In the genomic region with DNA sequence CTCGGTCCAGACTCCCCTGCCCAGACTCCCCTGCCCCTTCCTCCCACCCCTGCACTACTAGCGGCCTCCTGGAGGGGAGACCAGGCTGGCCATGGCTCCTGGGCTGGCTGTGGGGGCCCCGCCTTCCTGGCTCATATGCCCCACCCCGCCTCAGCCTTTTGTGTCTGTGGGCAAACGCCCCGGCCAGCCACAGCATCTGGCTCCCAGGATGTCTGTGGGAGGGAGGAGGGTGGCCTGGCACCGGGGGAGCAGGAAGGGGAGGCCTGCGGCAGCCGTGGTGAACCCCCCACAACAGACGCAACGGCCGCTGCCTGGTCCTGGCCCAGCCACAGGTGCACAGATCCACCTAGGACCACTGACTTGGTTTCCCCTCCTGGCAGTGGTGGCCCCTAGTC, we compare ENCODE assay signal across 11 cellular contexts. TPM values are rescaled to one million over a fixed set of nuclear protein-coding genes. Genes with fewer than 3 reads are reported as not detected.
A peak's percentile ranks its signal among the peaks of the same experiment; 100 is the strongest.
DNase-seq lines count a peak whose midpoint lies in the region; ATAC-seq and TF ChIP-seq lines count a peak whose summit lies in the region.
"Had no signal": no experiment of that assay in that cellular context is flagged by ENCODE, and none has a peak within 500 bp of the region (broad histone marks: within the 10 kb centered on the region; RNA-seq: fewer than 3 reads in every experiment).

No MANE protein-coding gene starts in this region.

- no peak for TF ChIP-seq EP300 in gastroesophageal sphincter (IDR thresholded peaks at IDR 0.05)

- H3K27ac ChIP-seq in PC-3 (ENCODE audit: low read length): no peak overlapping the region
- peak overlapping the region in 3 of 4 donors; percentile 62 to 75 (median 72) for H3K27ac ChIP-seq in gastroesophageal sphincter

- no peak overlapping the region for H3K9ac ChIP-seq in PC-3 (ENCODE audit: low read length)

- H4K20me1 ChIP-seq in PC-3 (ENCODE audit: low read length): no peaks in the 10 kb centered on the region

- H3K27me3 ChIP-seq in PC-3 (ENCODE audit: low read length): no peaks in the 10 kb centered on the region
- H3K27me3 ChIP-seq in gastroesophageal sphincter: no peaks in the 10 kb centered on the region
- no peaks in the 10 kb centered on the region for H3K27me3 ChIP-seq in Caco-2 (replicated peaks; ENCODE audit: control insufficient read depth, insufficient read depth, low read length)

- no peak overlapping the region for H2AFZ ChIP-seq in PC-3 (ENCODE audit: low read length)

- no CpG with 5 or more reads among the region's 12 CpGs for WGBS in gastroesophageal sphincter (ENCODE audit: low coverage in 1 of 2), 2 donors

- intact Hi-C loops in PC-3 (cut with micrococcal nuclease) (no loop called here), Caco-2 (cut with micrococcal nuclease; ENCODE audit: unreplicated experiment) (no loop called here)

- no peak overlapping the region for H3K4me3 Mint-ChIP-seq in Caco-2 (ENCODE audit: unreplicated experiment)
- H3K4me3 Mint-ChIP-seq: neural crest cell had no signal

- no peak overlapping the region for H3K4me3 ChIP-seq in PC-3 (ENCODE audit: low read length)
- no peak overlapping the region for H3K4me3 ChIP-seq in gastroesophageal sphincter
- H3K4me3 ChIP-seq in Caco-2 (ENCODE audit: low read depth, low read length): no peak overlapping the region

- no peaks in the 10 kb centered on the region for H3F3A ChIP-seq in PC-3 (ENCODE audit: low read length, unreplicated experiment)

- H3K9me2 ChIP-seq in PC-3 (replicated peaks; ENCODE audit: low read length): no peaks in the 10 kb centered on the region

- no peaks in the 10 kb centered on the region for H3K36me3 Mint-ChIP-seq in Caco-2 (ENCODE audit: insufficient read depth, unreplicated experiment)
- H3K36me3 Mint-ChIP-seq: activated naive CD4-positive, alpha-beta T cell treated with anti-CD3 and anti-CD28 coated beads, Interleukin-2, amount 50 U/mL, for 72 hours had no signal

- H3K27me3 Mint-ChIP-seq in Caco-2 (ENCODE audit: insufficient read depth, unreplicated experiment): no peaks in the 10 kb centered on the region

- H3K9me3 Mint-ChIP-seq in Caco-2 (ENCODE audit: unreplicated experiment): no peaks in the 10 kb centered on the region
- H3K9me3 Mint-ChIP-seq: activated naive CD4-positive, alpha-beta T cell treated with anti-CD3 and anti-CD28 coated beads, Interleukin-2, amount 50 U/mL, for 72 hours; neural crest cell had no signal

- TF ChIP-seq POLR2A in gastroesophageal sphincter (IDR thresholded peaks at IDR 0.05): no peak

- ATAC-seq in PC-3 (peak; percentile 6; the same call in 1 of the 2 replicates), gastroesophageal sphincter (no peak)
- peak; percentile 20 for ATAC-seq in stimulated activated naive CD8-positive, alpha-beta T cell treated with anti-CD3 and anti-CD28 coated beads, Interleukin-15, Interleukin-2, amounts not matched to agents 100 U/mL and 50 U/mL, for 24 hours
- ATAC-seq: activated naive CD4-positive, alpha-beta T cell treated with anti-CD3 and anti-CD28 coated beads, Interleukin-2, amount 50 U/mL, for 72 hours had no signal

- DNase-seq in NCI-H1417 (lab: John Stamatoyannopoulos, UW): peak in 2 of 3 experiments; percentile 68 to 72
- DNase-seq in NCI-H1417 treated with DMSO at 0.1 percent for 48 hours (lab: John Stamatoyannopoulos, UW): no peak
- peak; percentile 12 for DNase-seq in PC-3
- DNase-seq in stimulated activated naive CD8-positive, alpha-beta T cell treated with anti-CD3 and anti-CD28 coated beads, Interleukin-15, Interleukin-2, amounts not matched to agents 100 U/mL and 50 U/mL, for 24 hours: no peak
- no peak for DNase-seq in NCI-H510A treated with DMSO at 0.1 percent for 48 hours (lab: John Stamatoyannopoulos, UW)
- no peak for DNase-seq in Caco-2
- DNase-seq in NK-92 (lab: John Stamatoyannopoulos, UW; ENCODE audit: unreplicated experiment): no peak
- DNase-seq: MM.1S had no signal

- H3K36me3 ChIP-seq in PC-3 (ENCODE audit: low read depth, low read length) (no peaks in the 10 kb centered on the region), gastroesophageal sphincter (peaks cover 0 to 8% of the 10 kb centered on the region in 2 donors), Caco-2 (ENCODE audit: control insufficient read depth, insufficient read depth, low read length) (no peaks in the 10 kb centered on the region)

- CTCF ChIA-PET in PC-3 (lab: Charles Lee): no interaction called here
- CTCF ChIA-PET in Caco-2 (lab: Charles Lee): no interaction called here

- TF ChIP-seq CTCF in PC-3 (conservative IDR thresholded peaks at IDR 0.05; ENCODE audit: low read depth, low read length) (no peak), gastroesophageal sphincter (IDR thresholded peaks at IDR 0.05) (no peak), Caco-2 (IDR thresholded peaks at IDR 0.05; ENCODE audit: insufficient read depth in 1 of 2, low read depth in 1 of 2, low read length in 1 of 2, severe bottlenecking in 1 of 2, unreplicated experiment in 1 of 2) (no peak)

- peaks cover 15% of the 10 kb centered on the region; the same call in 1 of the 2 replicates for H3K79me2 ChIP-seq in PC-3 (ENCODE audit: low read length)

- no peaks in the 10 kb centered on the region for H3K9me3 ChIP-seq in PC-3 (ENCODE audit: low read length)
- no peaks in the 10 kb centered on the region for H3K9me3 ChIP-seq in gastroesophageal sphincter
- no peaks in the 10 kb centered on the region for H3K9me3 ChIP-seq in Caco-2

- POLR2A ChIA-PET in PC-3 (lab: Charles Lee; ENCODE audit: unreplicated experiment) (no interaction called here), Caco-2 (lab: Charles Lee) (no interaction called here)

- no peaks in the 10 kb centered on the region for H3K4me1 Mint-ChIP-seq in Caco-2 (ENCODE audit: low read depth, unreplicated experiment)
- H3K4me1 Mint-ChIP-seq: neural crest cell had no signal

- no peak overlapping the region for H3K27ac Mint-ChIP-seq in Caco-2 (ENCODE audit: unreplicated experiment)
- H3K27ac Mint-ChIP-seq: activated naive CD4-positive, alpha-beta T cell treated with anti-CD3 and anti-CD28 coated beads, Interleukin-2, amount 50 U/mL, for 72 hours had no signal

- H3K4me1 ChIP-seq in PC-3 (ENCODE audit: insufficient read depth, low read length) (peaks cover 20% of the 10 kb centered on the region), gastroesophageal sphincter (peaks cover 18 to 82% (median 47%) of the 10 kb centered on the region in 3 donors), Caco-2 (no peaks in the 10 kb centered on the region)

- BruUV-seq in PC-3 (replicated peaks; lab: Mats Ljungman, UMichigan): no TSS peak
- no TSS peak for BruUV-seq in Caco-2 (replicated peaks; lab: Mats Ljungman, UMichigan)

- no peak overlapping the region for H3K4me2 ChIP-seq in PC-3 (ENCODE audit: low read length)

RNA-seq across cellular contexts. Expression of a gene that starts 32.9 kb away (rescaled TPM):
- total RNA-seq in PC-3 (2014; rRNA removed) (9.9 and 16.9 TPM in 2 replicates), gastroesophageal sphincter (10 to 100 TPM; 17.5 to 34.3 (median 19.5) TPM), Caco-2 (2022) (10.2 and 15.5 TPM in 2 replicates)

Comparison
In these comparisons a context has a peak if more than half of its experiments do, and no peak if none do; other contexts are left out.
1. DNase-seq: peak in NCI-H1417 (2 of 3) and PC-3 (single experiment); none in NCI-H1417 treated with DMSO at 0.1 percent for 48 hours (single experiment), stimulated activated naive CD8-positive, alpha-beta T cell treated with anti-CD3 and anti-CD28 coated beads, Interleukin-15, Interleukin-2, amounts not matched to agents 100 U/mL and 50 U/mL, for 24 hours (single experiment), NCI-H510A treated with DMSO at 0.1 percent for 48 hours (single experiment), Caco-2 (0 of 2) and NK-92 (single experiment).